In genomic region chr21:45306832-45307571, GRCh38 we compare ENCODE assay signal across 11 cellular contexts. TPM values are rescaled to one million over a fixed set of nuclear protein-coding genes. Genes with fewer than 3 reads are reported as not detected.
DNase-seq lines count a peak whose midpoint lies in the region; ATAC-seq, FAIRE-seq and TF ChIP-seq lines count a peak whose summit lies in the region.
"Had no signal": no experiment of that assay in that cellular context is flagged by ENCODE, and none has a peak within 500 bp of the region (broad histone marks: within the 10 kb centered on the region; RNA-seq: fewer than 3 reads in every experiment).

No MANE protein-coding gene starts in this region.

- H3K4me1 Mint-ChIP-seq in nephron = peaks cover 60% of the 10 kb centered on the region

- no peak for ATAC-seq in GM21367 (IDR thresholded peaks at IDR 0.05; ENCODE audit: unreplicated experiment)

- no peak overlapping the region for H3K27ac ChIP-seq in effector memory CD4-positive, alpha-beta T cell (ENCODE audit: insufficient read depth, low read length, poor library complexity, severe bottlenecking)
- H3K27ac ChIP-seq: 22Rv1, HL-60 had no signal

- H3K9me3 Mint-ChIP-seq in nephron = peaks cover 3% of the 10 kb centered on the region

- no peaks in the 10 kb centered on the region for H3K36me3 Mint-ChIP-seq in nephron (ENCODE audit: low read depth)

- peaks cover 6% of the 10 kb centered on the region for H3K4me1 ChIP-seq in effector memory CD4-positive, alpha-beta T cell (ENCODE audit: control insufficient read depth, insufficient read depth, low read length, poor library complexity, severe bottlenecking)

- peak overlapping the region; percentile 56 to 86 (median 75) for H3K27ac Mint-ChIP-seq in nephron
- H3K27ac Mint-ChIP-seq: activated naive CD8-positive, alpha-beta T cell had no signal

- DNase-seq in NCI-H1417 (lab: John Stamatoyannopoulos, UW) = peak in 2 of 3 experiments; percentile 11 to 56
- DNase-seq in NCI-H1417 treated with DMSO at 0.1 percent for 48 hours (lab: John Stamatoyannopoulos, UW) = no peak
- DNase-seq in fibroblast of the aortic adventitia (ENCODE audit: low read depth) = peak; percentile 71
- peak; percentile 55 for DNase-seq in urothelium cell line (ENCODE audit: low spot score)
- DNase-seq in activated CD8-positive, alpha-beta memory T cell treated with anti-CD3 and anti-CD28 coated beads, Interleukin-2, amount 50 U/mL, for 4 hours = no peak
- DNase-seq in effector memory CD4-positive, alpha-beta T cell = no peak

- no peaks in the 10 kb centered on the region for H3K36me3 ChIP-seq in effector memory CD4-positive, alpha-beta T cell (ENCODE audit: control insufficient read depth, insufficient read depth, low read length)

- peak; percentile 17 for TF ChIP-seq CTCF in fibroblast of the aortic adventitia (IDR thresholded peaks at IDR 0.05; ENCODE audit: insufficient read depth, low read length)
- no peak for TF ChIP-seq CTCF in nephron (IDR thresholded peaks at IDR 0.05; ENCODE audit: unreplicated experiment in 3 of 3)

- no peaks in the 10 kb centered on the region for H3K27me3 ChIP-seq in effector memory CD4-positive, alpha-beta T cell (replicated peaks; ENCODE audit: control insufficient read depth, insufficient read depth, low read length, poor library complexity, severe bottlenecking)

- peak overlapping the region; percentile 5 to 57 (median 48) for H3K4me3 Mint-ChIP-seq in nephron
- H3K4me3 Mint-ChIP-seq: activated naive CD8-positive, alpha-beta T cell had no signal

- H3K4me3 ChIP-seq in fibroblast of the aortic adventitia (ENCODE audit: low read depth, low read length) = no peak overlapping the region
- H3K4me3 ChIP-seq in effector memory CD4-positive, alpha-beta T cell (ENCODE audit: insufficient read depth, low read depth, low read length, poor library complexity, severe bottlenecking) = no peak overlapping the region

- H3K9me3 ChIP-seq in effector memory CD4-positive, alpha-beta T cell (ENCODE audit: control insufficient read depth, low read length) = no peaks in the 10 kb centered on the region

- FAIRE-seq in urothelium cell line (lab: Jason Lieb, UNC) = no peak

- peaks cover 8% of the 10 kb centered on the region for H3K27me3 Mint-ChIP-seq in nephron (ENCODE audit: low read depth)
- H3K27me3 Mint-ChIP-seq: activated naive CD8-positive, alpha-beta T cell had no signal

RNA-seq across cellular contexts. Expression of gene POFUT2, which starts 19.3 kb away (rescaled TPM):
- 23.8 and 48.6 TPM in 2 replicates for total RNA-seq in fibroblast of the aortic adventitia (ENCODE audit: low replicate concordance)

Comparison
In these comparisons a context has a peak if more than half of its experiments do, and no peak if none do; other contexts are left out.
1. DNase-seq: peak in NCI-H1417 (2 of 3), fibroblast of the aortic adventitia (single experiment) and urothelium cell line (single experiment); none in NCI-H1417 treated with DMSO at 0.1 percent for 48 hours (single experiment), activated CD8-positive, alpha-beta memory T cell treated with anti-CD3 and anti-CD28 coated beads, Interleukin-2, amount 50 U/mL, for 4 hours (single experiment) and effector memory CD4-positive, alpha-beta T cell (0 of 3).